Comparison of ENCODE assay signal across 24 cellular contexts in the genomic region with DNA sequence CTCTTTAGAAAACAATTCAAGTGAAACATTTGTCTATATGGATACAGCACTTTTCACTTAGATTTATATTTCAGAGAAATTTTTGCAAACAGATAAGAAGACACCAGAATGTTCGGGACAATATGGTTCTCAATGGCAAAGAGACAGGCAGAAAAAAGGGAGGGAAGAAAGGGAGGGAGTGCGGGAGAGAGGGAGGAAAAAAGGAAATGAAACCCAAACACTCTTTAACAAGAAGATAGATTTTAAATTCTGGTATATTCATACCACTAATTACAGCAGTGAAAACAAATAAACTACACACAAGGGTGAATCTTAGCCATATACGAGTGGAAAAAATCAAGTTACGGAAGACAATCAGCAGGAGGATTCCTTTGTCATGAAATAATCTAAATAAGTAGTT.
"Had no signal": no experiment of that assay in that cellular context is flagged by ENCODE, and none has a peak within 500 bp of the region (broad histone marks: within the 10 kb centered on the region; RNA-seq: fewer than 3 reads in every experiment).

No MANE protein-coding gene starts in this region.

- H3K27me3 ChIP-seq: colonic mucosa, dorsolateral prefrontal cortex, esophagus muscularis mucosa, left lung, pancreas, right atrium auricular region, spleen, testis, upper lobe of left lung had no signal

- H3K9me3 ChIP-seq: colonic mucosa, esophagus muscularis mucosa, left lung, pancreas, psoas muscle, right atrium auricular region, spleen, testis, upper lobe of left lung had no signal

- H3K27me3 Mint-ChIP-seq: activated CD4-positive, alpha-beta T cell treated with anti-CD3 and anti-CD28 coated beads, Interleukin-2, amount 10 ng/mL, durations not matched to agents 7 days and 5 days; activated CD8-positive, alpha-beta memory T cell treated with anti-CD3 and anti-CD28 coated beads, Interleukin-2, amount 10 ng/mL, durations not matched to agents 7 days and 5 days; activated CD8-positive, alpha-beta T cell treated with anti-CD3 and anti-CD28 coated beads for 36 hours; effector memory CD8-positive, alpha-beta T cell; naive thymus-derived CD8-positive, alpha-beta T cell had no signal

- H3K4me3 Mint-ChIP-seq: activated CD4-positive, alpha-beta T cell treated with anti-CD3 and anti-CD28 coated beads, Interleukin-2, amount 10 ng/mL, durations not matched to agents 7 days and 5 days; activated CD8-positive, alpha-beta memory T cell treated with anti-CD3 and anti-CD28 coated beads, Interleukin-2, amount 10 ng/mL, durations not matched to agents 7 days and 5 days; activated CD8-positive, alpha-beta T cell treated with anti-CD3 and anti-CD28 coated beads for 36 hours; activated T-helper 1 cell treated with anti-CD3 and anti-CD28 coated beads, Interleukin-12 subunit alpha, Interleukin-12 subunit beta, Interleukin-2, Interleukin-4 antibody, amounts not matched to agents 30 ng/mL and 10 ng/mL and 1 ng/mL, durations not matched to agents 14 hours and 24 hours and 36 hours; effector memory CD8-positive, alpha-beta T cell had no signal

- H3K27ac ChIP-seq: colonic mucosa, dorsolateral prefrontal cortex, esophagus muscularis mucosa, left lung, pancreas, psoas muscle, right atrium auricular region, spleen, testis, upper lobe of left lung, WERI-Rb-1 had no signal

- ATAC-seq: activated CD8-positive, alpha-beta memory T cell treated with anti-CD3 and anti-CD28 coated beads, Interleukin-2, amount 10 ng/mL, durations not matched to agents 7 days and 5 days; activated CD8-positive, alpha-beta T cell treated with anti-CD3 and anti-CD28 coated beads for 36 hours; activated naive CD4-positive, alpha-beta T cell treated with anti-CD3 and anti-CD28 coated beads, Interleukin-2, amount 50 U/mL, for 72 hours; effector memory CD8-positive, alpha-beta T cell; left lung; naive thymus-derived CD8-positive, alpha-beta T cell; pancreas; psoas muscle had no signal

- H3K27ac Mint-ChIP-seq: activated CD4-positive, alpha-beta T cell treated with anti-CD3 and anti-CD28 coated beads, Interleukin-2, amount 10 ng/mL, durations not matched to agents 7 days and 5 days; activated CD8-positive, alpha-beta memory T cell treated with anti-CD3 and anti-CD28 coated beads, Interleukin-2, amount 10 ng/mL, durations not matched to agents 7 days and 5 days; activated CD8-positive, alpha-beta T cell treated with anti-CD3 and anti-CD28 coated beads for 36 hours; activated naive CD4-positive, alpha-beta T cell treated with anti-CD3 and anti-CD28 coated beads, Interleukin-2, amount 50 U/mL, for 72 hours; activated T-helper 1 cell treated with anti-CD3 and anti-CD28 coated beads, Interleukin-12 subunit alpha, Interleukin-12 subunit beta, Interleukin-2, Interleukin-4 antibody, amounts not matched to agents 30 ng/mL and 10 ng/mL and 1 ng/mL, durations not matched to agents 14 hours and 24 hours and 36 hours had no signal

- H3K4me3 ChIP-seq: colonic mucosa, dorsolateral prefrontal cortex, esophagus muscularis mucosa, left lung, lung, pancreas, psoas muscle, right atrium auricular region, spleen, testis, upper lobe of left lung had no signal

- H3K36me3 ChIP-seq: colonic mucosa, esophagus muscularis mucosa, pancreas, right atrium auricular region, upper lobe of left lung had no signal

- H3K9me3 Mint-ChIP-seq: activated CD4-positive, alpha-beta T cell treated with anti-CD3 and anti-CD28 coated beads, Interleukin-2, amount 10 ng/mL, durations not matched to agents 7 days and 5 days; activated CD8-positive, alpha-beta T cell treated with anti-CD3 and anti-CD28 coated beads for 36 hours; activated naive CD4-positive, alpha-beta T cell treated with anti-CD3 and anti-CD28 coated beads, Interleukin-2, amount 50 U/mL, for 72 hours; activated T-helper 1 cell treated with anti-CD3 and anti-CD28 coated beads, Interleukin-12 subunit alpha, Interleukin-12 subunit beta, Interleukin-2, Interleukin-4 antibody, amounts not matched to agents 30 ng/mL and 10 ng/mL and 1 ng/mL, durations not matched to agents 14 hours and 24 hours and 36 hours; effector memory CD8-positive, alpha-beta T cell; naive thymus-derived CD8-positive, alpha-beta T cell had no signal

- DNase-seq: activated CD4-positive, alpha-beta T cell treated with anti-CD3 and anti-CD28 coated beads, Interleukin-2, amount 10 ng/mL, durations not matched to agents 7 days and 5 days; activated CD4-positive, CD25-positive, alpha-beta regulatory T cell treated with anti-CD3 and anti-CD28 coated beads, Interleukin-2, amount 50 U/mL, for 72 hours; activated CD8-positive, alpha-beta memory T cell treated with anti-CD3 and anti-CD28 coated beads, Interleukin-2, amount 10 ng/mL, durations not matched to agents 7 days and 5 days; activated CD8-positive, alpha-beta T cell treated with anti-CD3 and anti-CD28 coated beads for 36 hours; colonic mucosa; dorsolateral prefrontal cortex; effector memory CD8-positive, alpha-beta T cell; hippocampal formation; kidney glomerular epithelial cell; left lung; naive thymus-derived CD8-positive, alpha-beta T cell; pancreas; spleen; stimulated activated CD4-positive, alpha-beta T cell treated with anti-CD3 and anti-CD28 coated beads, Interleukin-4, amount 100 ng/mL, for 1 hour; stimulated activated naive CD4-positive, alpha-beta T cell; testis; upper lobe of left lung; WERI-Rb-1 had no signal
